In genomic region chr2:237196866-237197618, GRCh38 we compare ENCODE assay signal across 12 cellular contexts.
DNase-seq lines count a peak whose midpoint lies in the region; ATAC-seq and TF ChIP-seq lines count a peak whose summit lies in the region.
"Had no signal": no experiment of that assay in that cellular context is flagged by ENCODE, and none has a peak within 500 bp of the region (broad histone marks: within the 10 kb centered on the region; RNA-seq: fewer than 3 reads in every experiment).

No MANE protein-coding gene starts in this region.

- POLR2A ChIA-PET in activated CD4-positive, alpha-beta T cell treated with anti-CD3 and anti-CD28 coated beads, Interleukin-2, amount 10 ng/mL, durations not matched to agents 7 days and 5 days (lab: Charles Lee) = no interaction called here

- H3K36me3 ChIP-seq in esophagus muscularis mucosa = no peaks in the 10 kb centered on the region

- peaks cover 10% of the 10 kb centered on the region for H3K27me3 Mint-ChIP-seq in activated CD4-positive, alpha-beta T cell treated with anti-CD3 and anti-CD28 coated beads, Interleukin-2, amount 10 ng/mL, durations not matched to agents 7 days and 5 days

- 82% methylated on average over 6 of the region's 6 CpGs for WGBS in esophagus muscularis mucosa

- TF ChIP-seq CTCF in esophagus muscularis mucosa (IDR thresholded peaks at IDR 0.05) = no peak

- TF ChIP-seq EP300 in esophagus muscularis mucosa (IDR thresholded peaks at IDR 0.05) = no peak

- no peaks in the 10 kb centered on the region for H3K4me1 Mint-ChIP-seq in activated CD4-positive, alpha-beta T cell treated with anti-CD3 and anti-CD28 coated beads, Interleukin-2, amount 10 ng/mL, durations not matched to agents 7 days and 5 days
- H3K4me1 Mint-ChIP-seq: stimulated activated memory B cell treated with anti-CD40 and anti-IgM and Interleukin-4, amounts not matched to agents 10 μg/mL and 1 μg/mL and 100 μg/mL, for 72 hours had no signal

- no peaks in the 10 kb centered on the region for H3K36me3 Mint-ChIP-seq in activated CD4-positive, alpha-beta T cell treated with anti-CD3 and anti-CD28 coated beads, Interleukin-2, amount 10 ng/mL, durations not matched to agents 7 days and 5 days (ENCODE audit: low read depth)
- H3K36me3 Mint-ChIP-seq: stimulated activated memory B cell treated with anti-CD40 and anti-IgM and Interleukin-4, amounts not matched to agents 10 μg/mL and 1 μg/mL and 100 μg/mL, for 72 hours had no signal

- H3K4me3 Mint-ChIP-seq in activated CD4-positive, alpha-beta T cell treated with anti-CD3 and anti-CD28 coated beads, Interleukin-2, amount 10 ng/mL, durations not matched to agents 7 days and 5 days = no peak overlapping the region
- H3K4me3 Mint-ChIP-seq: activated naive CD8-positive, alpha-beta T cell treated with anti-CD3 and anti-CD28 coated beads, Interleukin-2, amount 50 U/mL, for 24 hours; stimulated activated memory B cell treated with anti-CD40 and anti-IgM and Interleukin-4, amounts not matched to agents 10 μg/mL and 1 μg/mL and 100 μg/mL, for 72 hours had no signal

- intact Hi-C loops in esophagus muscularis mucosa (cut with DNase I) = no loop called here

- ATAC-seq in HG02870 (IDR thresholded peaks at IDR 0.05; ENCODE audit: unreplicated experiment) (no peak), GM19455 (IDR thresholded peaks at IDR 0.05; ENCODE audit: unreplicated experiment) (no peak)
- ATAC-seq: activated naive CD8-positive, alpha-beta T cell treated with anti-CD3 and anti-CD28 coated beads, Interleukin-2, amount 50 U/mL, for 24 hours; stimulated activated memory B cell treated with anti-CD40 and anti-IgM and Interleukin-4, amounts not matched to agents 10 μg/mL and 1 μg/mL and 100 μg/mL, for 72 hours had no signal

- H3K9me3 Mint-ChIP-seq in activated CD4-positive, alpha-beta T cell treated with anti-CD3 and anti-CD28 coated beads, Interleukin-2, amount 10 ng/mL, durations not matched to agents 7 days and 5 days = no peaks in the 10 kb centered on the region
- H3K9me3 Mint-ChIP-seq: activated naive CD8-positive, alpha-beta T cell treated with anti-CD3 and anti-CD28 coated beads, Interleukin-2, amount 50 U/mL, for 24 hours; stimulated activated memory B cell treated with anti-CD40 and anti-IgM and Interleukin-4, amounts not matched to agents 10 μg/mL and 1 μg/mL and 100 μg/mL, for 72 hours had no signal

- peaks cover 16 to 51% (median 43%) of the 10 kb centered on the region in 4 donors for H3K4me1 ChIP-seq in esophagus muscularis mucosa

- DNase-seq in H4 (ENCODE audit: low spot score) (peak; percentile 67), NCI-H748 (lab: John Stamatoyannopoulos, UW; ENCODE audit: unreplicated experiment) (peak; percentile 84), esophagus muscularis mucosa (ENCODE audit: extremely low spot score) (peak; percentile 91), renal cortical epithelial cell (ENCODE audit: low read depth) (peak; percentile 55), NCI-H526 (lab: John Stamatoyannopoulos, UW) (no peak)
- no peak for DNase-seq in activated CD4-positive, alpha-beta T cell treated with anti-CD3 and anti-CD28 coated beads, Interleukin-2, amount 10 ng/mL, durations not matched to agents 7 days and 5 days
- DNase-seq: activated naive CD8-positive, alpha-beta T cell treated with anti-CD3 and anti-CD28 coated beads, Interleukin-2, amount 50 U/mL, for 24 hours; DMS79 treated with DMSO at 0.1 percent for 48 hours had no signal

- H3K27ac Mint-ChIP-seq in activated CD4-positive, alpha-beta T cell treated with anti-CD3 and anti-CD28 coated beads, Interleukin-2, amount 10 ng/mL, durations not matched to agents 7 days and 5 days = no peak overlapping the region
- H3K27ac Mint-ChIP-seq: activated naive CD8-positive, alpha-beta T cell treated with anti-CD3 and anti-CD28 coated beads, Interleukin-2, amount 50 U/mL, for 24 hours; stimulated activated memory B cell treated with anti-CD40 and anti-IgM and Interleukin-4, amounts not matched to agents 10 μg/mL and 1 μg/mL and 100 μg/mL, for 72 hours had no signal

- no peaks in the 10 kb centered on the region for H3K9me3 ChIP-seq in esophagus muscularis mucosa

- H3K27ac ChIP-seq in esophagus muscularis mucosa (replicated peaks in 1 of 4) = peak overlapping the region; percentile 32 to 62 (median 44)

- H3K27me3 ChIP-seq in esophagus muscularis mucosa = no peaks in the 10 kb centered on the region

- no peak for TF ChIP-seq POLR2A in esophagus muscularis mucosa (IDR thresholded peaks at IDR 0.05; ENCODE audit: low read depth)

- no peak overlapping the region for H3K4me3 ChIP-seq in esophagus muscularis mucosa
- H3K4me3 ChIP-seq: skin epidermis had no signal

- CTCF ChIA-PET in activated CD4-positive, alpha-beta T cell treated with anti-CD3 and anti-CD28 coated beads, Interleukin-2, amount 10 ng/mL, durations not matched to agents 7 days and 5 days (lab: Charles Lee) = interaction anchor here (1.3 kb wide), 1 partner anchor 10 kb away, joined by 3 read pairs; no protein-coding TSS in a partner anchor

Comparison
In these comparisons a context has a peak if more than half of its experiments do, and no peak if none do; other contexts are left out.
1. DNase-seq: peak in H4 (single experiment), NCI-H748 (single experiment), esophagus muscularis mucosa (single experiment) and renal cortical epithelial cell (single experiment); none in NCI-H526 (0 of 2) and activated CD4-positive, alpha-beta T cell treated with anti-CD3 and anti-CD28 coated beads, Interleukin-2, amount 10 ng/mL, durations not matched to agents 7 days and 5 days (single experiment).